ENCODE assay signal across 8 cellular contexts in genomic region chr12:55743131-55743921, GRCh38. TPM values are rescaled to one million over a fixed set of nuclear protein-coding genes. Genes with fewer than 3 reads are reported as not detected.
A peak's percentile ranks its signal among the peaks of the same experiment; 100 is the strongest.
DNase-seq lines count a peak whose midpoint lies in the region; ATAC-seq and TF ChIP-seq lines count a peak whose summit lies in the region.

No MANE protein-coding gene starts in this region.

- WGBS in liver = 2% methylated on average over 85 of the region's 90 CpGs

- intact Hi-C loops in colonic mucosa (cut with DNase I) = loop anchor here (5.0 to 10.0 kb wide), 2 partner anchors 49 to 291 kb away; no protein-coding TSS in a partner anchor

- TF ChIP-seq CTCF in WTC11 (IDR thresholded peaks at IDR 0.05) (no peak), colonic mucosa (IDR thresholded peaks at IDR 0.05) (no peak), liver (IDR thresholded peaks at IDR 0.05; ENCODE audit: low read depth, low read length, missing input control) (no peak)

- TF ChIP-seq RAD21 in liver (IDR thresholded peaks at IDR 0.05) = no peak

- H3K9ac ChIP-seq in colonic mucosa (ENCODE audit: low read depth in 2 of 2, low read length in 2 of 2) = peak overlapping the region; percentile 27 to 46
- H3K9ac ChIP-seq in liver (ENCODE audit: low read depth in 1 of 2, low read length in 2 of 2) = no peak overlapping the region

- H3K4me1 Mint-ChIP-seq in WTC11 = peaks cover 48% of the 10 kb centered on the region

- peak overlapping the region; percentile 69 for H3K27ac Mint-ChIP-seq in WTC11

- POLR2A ChIA-PET in WTC11 (lab: Charles Lee) = interaction anchor here (0.9 to 4.0 kb wide), 6 partner anchors 10 to 137 kb away, joined by 3 to 19 read pairs (median 5); partner anchors contain the start of genes CD63, DNAJC14, ORMDL2 and SARNP

- H3K9me3 Mint-ChIP-seq in WTC11 = no peaks in the 10 kb centered on the region

- H3K9me3 ChIP-seq in colonic mucosa (no peaks in the 10 kb centered on the region), liver (ENCODE audit: control insufficient read depth in 4 of 4, low read length in 3 of 4) (no peaks in the 10 kb centered on the region)

- peak; percentile 89 for DNase-seq in GM03348 (ENCODE audit: low spot score)
- peak; percentile 69 for DNase-seq in LoVo (ENCODE audit: low spot score)
- peak; percentile 67 for DNase-seq in WTC11 (ENCODE audit: low spot score)
- peak; percentile 44 for DNase-seq in colonic mucosa
- DNase-seq in stimulated activated CD8-positive, alpha-beta memory T cell treated with anti-CD3 and anti-CD28 coated beads, Interleukin-12 subunit alpha, Interleukin-12 subunit beta, amount 100 ng/mL, for 1 hour (ENCODE audit: low read depth) = peak; percentile 46
- no peak for DNase-seq in HPDE6-E6E7 (ENCODE audit: extremely low spot score)

- H3K4me1 ChIP-seq in colonic mucosa (peaks cover 1% of the 10 kb centered on the region), liver (ENCODE audit: control insufficient read depth in 4 of 4, insufficient read depth in 4 of 4, low read length in 3 of 4) (peaks cover 0 to 12% (median 7%) of the 10 kb centered on the region in 4 donors)

- H3K36me3 ChIP-seq in colonic mucosa = no peaks in the 10 kb centered on the region
- no peaks in the 10 kb centered on the region for H3K36me3 ChIP-seq in liver (ENCODE audit: control insufficient read depth in 4 of 4, insufficient read depth in 3 of 4, low read depth in 1 of 4, low read length in 3 of 4)

- H3K4me3 ChIP-seq in colonic mucosa (peak overlapping the region; percentile 57), liver (ENCODE audit: low read depth in 1 of 3, low read length in 3 of 3) (peak overlapping the region; percentile 7 to 63 (median 35))

- peak overlapping the region; percentile 97 for H3K4me3 Mint-ChIP-seq in WTC11

- CTCF ChIA-PET in WTC11 (lab: Charles Lee) = interaction anchor here (0.9 to 3.4 kb wide), 9 partner anchors 7 to 230 kb away, joined by 3 to 24 read pairs (median 4); partner anchors contain the start of genes CD63, ORMDL2, RAB5B and SARNP

- H3K27me3 ChIP-seq in colonic mucosa (no peaks in the 10 kb centered on the region), liver (ENCODE audit: control insufficient read depth in 4 of 4, insufficient read depth in 4 of 4, low read length in 3 of 4) (peaks cover 0 to 5% (median 0%) of the 10 kb centered on the region in 4 donors)

- H3K27ac ChIP-seq in colonic mucosa = peak overlapping the region; percentile 44
- no peak overlapping the region for H3K27ac ChIP-seq in liver (ENCODE audit: low read depth in 1 of 2, low read length in 2 of 2)

- H3K36me3 Mint-ChIP-seq in WTC11 = peaks cover 11% of the 10 kb centered on the region

- ATAC-seq in GM21786 (IDR thresholded peaks at IDR 0.05; ENCODE audit: unreplicated experiment) = peak; percentile 41
- peak; percentile 7 for ATAC-seq in WTC11

- peaks cover 2% of the 10 kb centered on the region; the same call in 1 of the 2 replicates for H3K27me3 Mint-ChIP-seq in WTC11 (ENCODE audit: low read depth)

TF ChIP-seq in WTC11, 78 proteins besides CTCF, POLR2A, EP300 and RAD21:
- TF ChIP-seq ZNF263 (CRISPR knock-in tag; IDR thresholded peaks at IDR 0.05; ENCODE audit: low read depth) = 0 out of 2 replicates have a peak, but pooled peaks have one; percentile 38
- no peak for TF ChIP-seq ERG (CRISPR knock-in tag; IDR thresholded peaks at IDR 0.05)
- TF ChIP-seq ELF4 (CRISPR knock-in tag; IDR thresholded peaks at IDR 0.05; ENCODE audit: low read depth) = no peak
- TF ChIP-seq GABPB1 (CRISPR knock-in tag; IDR thresholded peaks at IDR 0.05) = no peak
- 0 out of 2 replicates have a peak, but pooled peaks have one; percentile 28 for TF ChIP-seq TEAD1 (CRISPR knock-in tag; IDR thresholded peaks at IDR 0.05)
- peak; percentile 40; the same call in 1 of the 2 replicates for TF ChIP-seq KAT7 (CRISPR knock-in tag; IDR thresholded peaks at IDR 0.05; ENCODE audit: borderline replicate concordance)
- TF ChIP-seq USF1 (CRISPR knock-in tag; IDR thresholded peaks at IDR 0.05) = peak; percentile 23; the same call in 1 of the 2 replicates
- no peak for TF ChIP-seq CREB1 (CRISPR knock-in tag; IDR thresholded peaks at IDR 0.05)
- 0 out of 2 replicates have a peak, but pooled peaks have one; percentile 5 for TF ChIP-seq GTF2I (CRISPR knock-in tag; conservative IDR thresholded peaks at IDR 0.05)
- TF ChIP-seq ZNF423 (CRISPR knock-in tag; IDR thresholded peaks at IDR 0.05) = no peak

TF ChIP-seq in liver, 16 proteins besides CTCF, POLR2A, EP300 and RAD21:
- TF ChIP-seq RXRA (IDR thresholded peaks at IDR 0.05) (no peak), SP1 (IDR thresholded peaks at IDR 0.05) (no peak), HNF4A (conservative IDR thresholded peaks at IDR 0.05) (no peak), REST (IDR thresholded peaks at IDR 0.05) (no peak), ZBTB33 (IDR thresholded peaks at IDR 0.05) (no peak), HNF4G (IDR thresholded peaks at IDR 0.05) (no peak), GABPA (IDR thresholded peaks at IDR 0.05 in 1 of 2, conservative IDR thresholded peaks at IDR 0.05 in 1 of 2) (no peak), TAF1 (conservative IDR thresholded peaks at IDR 0.05) (no peak), MAX (IDR thresholded peaks at IDR 0.05) (no peak), JUND (IDR thresholded peaks at IDR 0.05) (no peak), NR2F2 (IDR thresholded peaks at IDR 0.05) (no peak), ATF3 (IDR thresholded peaks at IDR 0.05) (no peak), FOXA2 (IDR thresholded peaks at IDR 0.05) (no peak), EGR1 (IDR thresholded peaks at IDR 0.05; ENCODE audit: low read depth in 2 of 2) (no peak), YY1 (IDR thresholded peaks at IDR 0.05) (no peak), FOXA1 (IDR thresholded peaks at IDR 0.05) (no peak)

RNA-seq across cellular contexts. Expression of gene GDF11, which starts 0.4 kb away (rescaled TPM):
- total RNA-seq in WTC11 (2021) (16.9 to 20.7 TPM (median 19.6 TPM) in 3 replicates), colonic mucosa (1 to 10 TPM; 3.2 to 3.7 TPM), liver (1 to 10 TPM in 1 of 2 donors, under 1 TPM in 1; 0.84 to 5.0 TPM)
- under 1 TPM; 0.40 to 0.55 TPM for polyA plus RNA-seq in liver

RNA-seq across cellular contexts. Expression of gene CD63, which starts 14.5 kb away (rescaled TPM):
- total RNA-seq in WTC11 (2021) (409 to 419 TPM (median 414 TPM) in 3 replicates), colonic mucosa (1,000 to 10,000 TPM in 1 of 2 donors, 100 to 1,000 TPM in 1; 707 to 1,094 TPM), liver (100 to 1,000 TPM; 185 to 373 TPM)
- polyA plus RNA-seq in liver = 100 to 1,000 TPM; 328 to 348 TPM

RNA-seq across cellular contexts. Expression of gene RDH5, which starts 23.1 kb away (rescaled TPM):
- total RNA-seq in WTC11 (2021) (3.0 to 5.8 TPM (median 3.5 TPM) in 3 replicates), colonic mucosa (10 to 100 TPM; 22.6 to 29.6 TPM), liver (10 to 100 TPM in 1 of 2 donors, 1 to 10 TPM in 1; 9.2 to 21.8 TPM)
- 10 to 100 TPM; 36.6 to 61.7 TPM for polyA plus RNA-seq in liver

RNA-seq across cellular contexts. Expression of gene BLOC1S1, which starts 27.5 kb away (rescaled TPM):
- total RNA-seq in WTC11 (2021) (81.9 to 97.1 TPM (median 95.1 TPM) in 3 replicates), colonic mucosa (100 to 1,000 TPM; 214 to 242 TPM), liver (10 to 100 TPM; 43.7 to 79.6 TPM)
- 100 to 1,000 TPM; 150 TPM for polyA plus RNA-seq in liver

RNA-seq across cellular contexts. Expression of gene ITGA7, which starts 35.6 kb away (rescaled TPM):
- 77.8 to 96.2 TPM (median 80.4 TPM) in 3 replicates for total RNA-seq in WTC11 (2021)
- total RNA-seq in colonic mucosa = 10 to 100 TPM; 10.8 to 64.4 TPM
- total RNA-seq in liver = 1 to 10 TPM in 1 of 2 donors, under 1 TPM in 1; 0.98 to 3.8 TPM
- 1 to 10 TPM; 2.8 to 4.9 TPM for polyA plus RNA-seq in liver

Comparison
In these comparisons a context has a peak if more than half of its experiments do, and no peak if none do; other contexts are left out.
1. H3K9ac ChIP-seq: peak in colonic mucosa (2 of 2); none in liver (0 of 2).